In the genomic region with DNA sequence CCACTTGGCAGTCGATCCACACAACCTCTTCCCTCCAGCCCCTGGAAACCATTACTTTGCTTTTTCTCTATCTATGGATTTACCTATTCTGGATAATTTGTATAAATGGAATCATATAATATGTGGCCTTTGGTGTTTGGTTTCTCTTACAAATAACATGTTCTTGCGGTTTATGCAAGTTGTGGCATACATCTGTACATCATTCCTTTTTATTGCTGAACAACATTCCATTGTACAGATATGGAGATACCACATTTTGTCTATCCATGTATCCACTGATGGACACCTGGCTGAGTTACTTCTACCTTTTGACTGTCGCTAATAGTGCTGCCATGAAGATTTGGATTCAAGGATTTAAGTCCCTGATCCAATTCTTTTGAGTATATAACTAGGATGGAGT, we compare ENCODE assay signal across 19 cellular contexts. TPM values are rescaled to one million over a fixed set of nuclear protein-coding genes. Genes with fewer than 3 reads are reported as not detected.
DNase-seq lines count a peak whose midpoint lies in the region; ATAC-seq, FAIRE-seq and TF ChIP-seq lines count a peak whose summit lies in the region.
"Had no signal": no experiment of that assay in that cellular context is flagged by ENCODE, and none has a peak within 500 bp of the region (broad histone marks: within the 10 kb centered on the region; RNA-seq: fewer than 3 reads in every experiment).

No MANE protein-coding gene starts in this region.

- no peak overlapping the region for H2AFZ ChIP-seq in keratinocyte (ENCODE audit: control insufficient read depth, low read length)

- DNase-seq in activated T-cell treated with anti-CD3 and anti-CD28 coated beads, Interleukin-2, amount 50 U/mL, for 72 hours = no peak
- no peak for DNase-seq in activated T-cell treated with anti-CD3 and anti-CD28 coated beads, Interleukin-2, amount 50 U/mL, for 4 hours
- DNase-seq in bronchial epithelial cell (ENCODE audit: low read depth) (peak; percentile 74), keratinocyte (ENCODE audit: low read depth, low spot score) (no peak), NCI-H774 (lab: John Stamatoyannopoulos, UW) (no peak), RKO (ENCODE audit: low spot score) (no peak)
- no peak for DNase-seq in stimulated activated naive CD8-positive, alpha-beta T cell treated with anti-CD3 and anti-CD28 coated beads, Interleukin-15, Interleukin-2, amounts not matched to agents 100 U/mL and 50 U/mL, for 24 hours
- DNase-seq: AML-193; CD4-positive, alpha-beta memory T cell; DMS153; GF-D8; GOT3; H7; HFFc6 had no signal

- H3K4me3 ChIP-seq in bronchial epithelial cell (ENCODE audit: low read depth, low read length) = no peak overlapping the region
- H3K4me3 ChIP-seq in keratinocyte (ENCODE audit: control insufficient read depth in 2 of 3, extremely low read depth in 1 of 3, insufficient read depth in 2 of 3, low read depth in 1 of 3, low read length in 3 of 3) = no peak overlapping the region
- H3K4me3 ChIP-seq: A549 had no signal

- no peaks in the 10 kb centered on the region for H3K27me3 Mint-ChIP-seq in activated T-cell treated with anti-CD3 and anti-CD28 coated beads, Interleukin-2, amount 50 U/mL, for 72 hours (ENCODE audit: low read depth)
- no peaks in the 10 kb centered on the region for H3K27me3 Mint-ChIP-seq in activated T-cell treated with anti-CD3 and anti-CD28 coated beads, Interleukin-2, amount 50 U/mL, for 4 hours (ENCODE audit: low read depth)
- H3K27me3 Mint-ChIP-seq: CD4-positive, alpha-beta memory T cell had no signal

- no peaks in the 10 kb centered on the region for H3K9me1 ChIP-seq in keratinocyte (ENCODE audit: control insufficient read depth, extremely low read depth, insufficient read depth, low read length)

- peaks cover 24% of the 10 kb centered on the region for H3K4me1 ChIP-seq in keratinocyte (ENCODE audit: control insufficient read depth, extremely low read depth, insufficient read depth, low read length)
- H3K4me1 ChIP-seq: A549 had no signal

- H3K9me3 Mint-ChIP-seq in activated T-cell treated with anti-CD3 and anti-CD28 coated beads, Interleukin-2, amount 50 U/mL, for 72 hours = no peaks in the 10 kb centered on the region
- no peaks in the 10 kb centered on the region for H3K9me3 Mint-ChIP-seq in activated T-cell treated with anti-CD3 and anti-CD28 coated beads, Interleukin-2, amount 50 U/mL, for 4 hours
- H3K9me3 Mint-ChIP-seq: CD14-positive monocyte; CD4-positive, alpha-beta memory T cell; HFFc6 had no signal

- no peak overlapping the region for H3K9ac ChIP-seq in keratinocyte (ENCODE audit: control insufficient read depth, extremely low read depth, insufficient read depth, low read length)

- peaks cover 12% of the 10 kb centered on the region for H3K4me1 Mint-ChIP-seq in activated T-cell treated with anti-CD3 and anti-CD28 coated beads, Interleukin-2, amount 50 U/mL, for 72 hours (ENCODE audit: low read depth)
- peaks cover 21% of the 10 kb centered on the region for H3K4me1 Mint-ChIP-seq in activated T-cell treated with anti-CD3 and anti-CD28 coated beads, Interleukin-2, amount 50 U/mL, for 4 hours (ENCODE audit: low read depth)

- H4K20me1 ChIP-seq in keratinocyte (ENCODE audit: control insufficient read depth, extremely low read depth, insufficient read depth, low read length) = no peaks in the 10 kb centered on the region

- H3K4me3 Mint-ChIP-seq in activated T-cell treated with anti-CD3 and anti-CD28 coated beads, Interleukin-2, amount 50 U/mL, for 72 hours = no peak overlapping the region
- H3K4me3 Mint-ChIP-seq in activated T-cell treated with anti-CD3 and anti-CD28 coated beads, Interleukin-2, amount 50 U/mL, for 4 hours = no peak overlapping the region
- H3K4me3 Mint-ChIP-seq: CD14-positive monocyte; CD4-positive, alpha-beta memory T cell; HFFc6 had no signal

- H3K36me3 ChIP-seq in bronchial epithelial cell (ENCODE audit: control insufficient read depth, insufficient read depth, low read length) (no peaks in the 10 kb centered on the region), keratinocyte (ENCODE audit: control insufficient read depth in 2 of 2, extremely low read depth in 1 of 2, insufficient read depth in 2 of 2, low read length in 2 of 2) (no peaks in the 10 kb centered on the region)

- no peak for TF ChIP-seq CTCF in bronchial epithelial cell (IDR thresholded peaks at IDR 0.05; ENCODE audit: insufficient read depth, low read length, severe bottlenecking)
- no peak for TF ChIP-seq CTCF in keratinocyte (optimal IDR thresholded peaks at IDR 0.05 in 1 of 3, IDR thresholded peaks at IDR 0.05 in 1 of 3, conservative IDR thresholded peaks at IDR 0.05 in 1 of 3; ENCODE audit: extremely low read depth in 1 of 3, insufficient read depth in 2 of 3, low read length in 3 of 3)

- peak overlapping the region; percentile 43 for H3K4me2 ChIP-seq in keratinocyte (ENCODE audit: control insufficient read depth, extremely low read depth, insufficient read depth, low read depth, low read length)
- H3K4me2 ChIP-seq: A549 had no signal

- H3K27ac Mint-ChIP-seq in activated T-cell treated with anti-CD3 and anti-CD28 coated beads, Interleukin-2, amount 50 U/mL, for 72 hours = peak overlapping the region; percentile 38
- H3K27ac Mint-ChIP-seq: HFFc6 had no signal

- H3K27me3 ChIP-seq in bronchial epithelial cell (ENCODE audit: control insufficient read depth, insufficient read depth, low read length) (no peaks in the 10 kb centered on the region), keratinocyte (ENCODE audit: control insufficient read depth, extremely low read depth, insufficient read depth, low read length) (peaks cover 4% of the 10 kb centered on the region)

- H3K36me3 Mint-ChIP-seq in activated T-cell treated with anti-CD3 and anti-CD28 coated beads, Interleukin-2, amount 50 U/mL, for 72 hours (ENCODE audit: insufficient read depth in 2 of 2) = no peaks in the 10 kb centered on the region
- H3K36me3 Mint-ChIP-seq in activated T-cell treated with anti-CD3 and anti-CD28 coated beads, Interleukin-2, amount 50 U/mL, for 4 hours (ENCODE audit: insufficient read depth) = no peaks in the 10 kb centered on the region
- H3K36me3 Mint-ChIP-seq: CD4-positive, alpha-beta memory T cell had no signal

- H3K27ac ChIP-seq in keratinocyte (ENCODE audit: control insufficient read depth, insufficient read depth, low read length) = no peak overlapping the region
- H3K27ac ChIP-seq: 22Rv1, A549 had no signal

- FAIRE-seq in bronchial epithelial cell (lab: Jason Lieb, UNC) = no peak
- peak; percentile 71 for FAIRE-seq in keratinocyte (lab: Jason Lieb, UNC)
- FAIRE-seq: A549, HTR-8/SVneo had no signal

- dilution Hi-C loops in keratinocyte (cut with MboI; ENCODE audit: extremely low pct_ligation_motif_present, low sequenced_read_pairs) = no loop called here

- no peaks in the 10 kb centered on the region for H3K79me2 ChIP-seq in keratinocyte (ENCODE audit: control insufficient read depth, insufficient read depth, low read length)

- H3K9me3 ChIP-seq in keratinocyte (ENCODE audit: control insufficient read depth, low read depth, low read length) = no peaks in the 10 kb centered on the region
- H3K9me3 ChIP-seq: A549 had no signal

- no peak for ATAC-seq in activated T-cell treated with anti-CD3 and anti-CD28 coated beads, Interleukin-2, amount 50 U/mL, for 72 hours (replicated peaks in 1 of 2)
- no peak for ATAC-seq in activated T-cell treated with anti-CD3 and anti-CD28 coated beads, Interleukin-2, amount 50 U/mL, for 4 hours
- ATAC-seq in stimulated activated naive CD8-positive, alpha-beta T cell treated with anti-CD3 and anti-CD28 coated beads, Interleukin-15, Interleukin-2, amounts not matched to agents 100 U/mL and 50 U/mL, for 24 hours = no peak
- ATAC-seq: A549, HCT116 had no signal

RNA-seq across cellular contexts. Expression of gene SMCO4, which starts 25.1 kb away (rescaled TPM):
- total RNA-seq in activated T-cell treated with anti-CD3 and anti-CD28 coated beads, Interleukin-2, amount 50 U/mL, for 72 hours = 10 to 100 TPM; 28.4 to 36.1 TPM
- total RNA-seq in activated T-cell treated with anti-CD3 and anti-CD28 coated beads, Interleukin-2, amount 50 U/mL, for 4 hours = 10 to 100 TPM in 2 of 3 donors, 1 to 10 TPM in 1; 9.3 to 12.0 (median 11.9) TPM
- 2.4 and 18.1 TPM in 2 replicates for total RNA-seq in bronchial epithelial cell
- 1.5 to 3.8 TPM (median 1.9 TPM) in 3 replicates for polyA plus RNA-seq in keratinocyte
- not detected for polyA plus RNA-seq in keratinocyte (2011; ENCODE audit: low read depth)
- 1.4 TPM in 2 replicates for polyA plus RNA-seq in keratinocyte (2011; cell fraction: cytosol; rRNA removed)
- 0.20 and 0.75 TPM in 2 replicates for polyA plus RNA-seq in keratinocyte (2011; cell fraction: nucleus; rRNA removed)
- polyA plus RNA-seq in keratinocyte (2012; ENCODE audit: low replicate concordance) = 0.92 and 2.1 TPM in 2 replicates
- 0.32 TPM in 1 of 3 replicates, not detected in the others for polyA minus RNA-seq in keratinocyte
- not detected for polyA minus RNA-seq in keratinocyte (2011; cell fraction: cytosol; rRNA and poly(A)+ RNA removed)
- not detected in 2 replicates for polyA minus RNA-seq in keratinocyte (2011; cell fraction: nucleus; rRNA and poly(A)+ RNA removed)
